In the genomic region with DNA sequence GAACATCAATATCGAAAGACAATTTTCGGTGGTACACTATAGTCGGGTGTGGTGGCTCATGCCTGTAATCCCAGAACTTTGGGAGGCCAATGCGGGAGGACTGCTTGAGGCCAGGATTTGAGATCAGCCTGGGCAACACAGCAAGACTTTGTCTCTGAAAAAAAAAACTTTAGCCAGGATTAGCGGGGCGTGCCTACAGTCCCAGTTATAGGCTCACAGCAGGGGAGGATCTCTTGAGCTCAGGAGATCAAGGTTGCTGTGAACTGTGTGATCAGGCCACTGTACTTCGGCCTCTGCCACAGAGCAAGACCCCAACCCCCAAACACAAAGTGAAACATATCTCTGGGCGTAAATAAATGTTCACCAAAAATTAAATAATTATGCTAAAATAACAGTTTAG, we compare ENCODE assay signal across 12 cellular contexts. TPM values are rescaled to one million over a fixed set of nuclear protein-coding genes. Genes with fewer than 3 reads are reported as not detected.
DNase-seq lines count a peak whose midpoint lies in the region; ATAC-seq, FAIRE-seq and TF ChIP-seq lines count a peak whose summit lies in the region.
"Had no signal": no experiment of that assay in that cellular context is flagged by ENCODE, and none has a peak within 500 bp of the region (broad histone marks: within the 10 kb centered on the region; RNA-seq: fewer than 3 reads in every experiment).

No MANE protein-coding gene starts in this region.

- ATAC-seq in WTC11: no peak
- no peak for ATAC-seq in memory B cell (ENCODE audit: low read depth)
- ATAC-seq in GM18520 (IDR thresholded peaks at IDR 0.05; ENCODE audit: unreplicated experiment): no peak
- ATAC-seq: esophagus mucosa had no signal

- POLR2A ChIA-PET in CD4-positive, alpha-beta memory T cell (lab: Charles Lee; ENCODE audit: partially characterized antibody): no interaction called here
- POLR2A ChIA-PET in HEK293T (lab: Yijun Ruan, JAX) (no interaction called here), WTC11 (lab: Charles Lee) (no interaction called here)

- H3K9ac ChIP-seq in kidney (ENCODE audit: low read length in 2 of 2): no peak overlapping the region

- peaks cover 0 to 9% of the 10 kb centered on the region in 2 donors for H3K36me3 Mint-ChIP-seq in CD4-positive, alpha-beta memory T cell
- peaks cover 5% of the 10 kb centered on the region for H3K36me3 Mint-ChIP-seq in WTC11
- peaks cover 2% of the 10 kb centered on the region for H3K36me3 Mint-ChIP-seq in memory B cell

- H3K4me1 Mint-ChIP-seq in CD4-positive, alpha-beta memory T cell: peaks cover 32 to 70% (median 56%) of the 10 kb centered on the region in 4 donors
- H3K4me1 Mint-ChIP-seq in WTC11: peaks cover 44% of the 10 kb centered on the region
- peaks cover 17% of the 10 kb centered on the region for H3K4me1 Mint-ChIP-seq in memory B cell

- H3K4me3 ChIP-seq in CD4-positive, alpha-beta memory T cell (ENCODE audit: low read length in 2 of 2): no peak overlapping the region
- H3K4me3 ChIP-seq in kidney (ENCODE audit: low read length in 2 of 2): peak overlapping the region in 1 of 2 donors; percentile 92

- peaks cover 0 to 4% (median 0%) of the 10 kb centered on the region in 8 donors for H3K9me3 Mint-ChIP-seq in CD4-positive, alpha-beta memory T cell
- H3K9me3 Mint-ChIP-seq in WTC11 (peaks cover 6% of the 10 kb centered on the region), memory B cell (no peaks in the 10 kb centered on the region)

- H3K4me1 ChIP-seq in CD4-positive, alpha-beta memory T cell (ENCODE audit: insufficient read depth, low read length): peaks cover 32% of the 10 kb centered on the region
- peaks cover 4 to 6% of the 10 kb centered on the region in 2 donors for H3K4me1 ChIP-seq in kidney (ENCODE audit: control insufficient read depth in 1 of 2, insufficient read depth in 1 of 2, low read depth in 1 of 2, low read length in 2 of 2)

- intact Hi-C loops in CD4-positive, alpha-beta memory T cell (cut with micrococcal nuclease): no loop called here
- intact Hi-C loops in kidney (cut with DNase I): no loop called here

- CTCF ChIA-PET in CD4-positive, alpha-beta memory T cell (lab: Charles Lee; ENCODE audit: partially characterized antibody): no interaction called here
- CTCF ChIA-PET in HEK293T (lab: Yijun Ruan, JAX) (no interaction called here), WTC11 (lab: Charles Lee) (no interaction called here)

- FAIRE-seq in kidney (lab: Jason Lieb, UNC): no peak

- peak overlapping the region in 6 of 8 donors; percentile 9 to 59 (median 32) for H3K4me3 Mint-ChIP-seq in CD4-positive, alpha-beta memory T cell
- H3K4me3 Mint-ChIP-seq in WTC11 (peak overlapping the region; percentile 37; the same call in 1 of the 2 replicates), memory B cell (peak overlapping the region; percentile 5)

- in situ Hi-C loops in GM13977 (cut with MboI; ENCODE audit: low pct_unique_long_range_greater_than_20kb, low sequenced_read_pairs, unreplicated experiment): no loop called here

- H3K27ac ChIP-seq in CD4-positive, alpha-beta memory T cell (ENCODE audit: low read depth, low read length): no peak overlapping the region
- H3K27ac ChIP-seq in kidney (ENCODE audit: low read depth in 2 of 2, low read length in 2 of 2): no peak overlapping the region
- H3K27ac ChIP-seq: cardiac muscle cell had no signal

- no peaks in the 10 kb centered on the region for H3K27me3 ChIP-seq in CD4-positive, alpha-beta memory T cell (ENCODE audit: insufficient read depth, low read length)
- H3K27me3 ChIP-seq: cardiac muscle cell had no signal

- TF ChIP-seq CTCF in WTC11 (IDR thresholded peaks at IDR 0.05) (no peak), GM13977 (IDR thresholded peaks at IDR 0.05; ENCODE audit: extremely low read depth, insufficient read depth, missing control alignments) (no peak), kidney (IDR thresholded peaks at IDR 0.05; ENCODE audit: borderline replicate concordance, extremely low read depth, insufficient read depth) (no peak)

- H3K36me3 ChIP-seq in CD4-positive, alpha-beta memory T cell (ENCODE audit: insufficient read depth, low read length): no peaks in the 10 kb centered on the region
- no peaks in the 10 kb centered on the region for H3K36me3 ChIP-seq in kidney (ENCODE audit: control insufficient read depth in 1 of 2, insufficient read depth in 2 of 2, low read length in 2 of 2)
- H3K36me3 ChIP-seq: cardiac muscle cell had no signal

- DNase-seq in CD4-positive, alpha-beta memory T cell: no peak
- DNase-seq in HEK293T (ENCODE audit: extremely low spot score) (no peak), WTC11 (ENCODE audit: low spot score) (no peak), memory B cell (ENCODE audit: low spot score in 2 of 2) (no peak), GM13977 (ENCODE audit: low spot score) (no peak), kidney (no peak)
- DNase-seq in NK-92 treated with Interleukin-12 subunit alpha and Interleukin-12 subunit beta, amount 100 ng/mL, for 24 hours (lab: John Stamatoyannopoulos, UW): no peak
- DNase-seq: DMS153, NCI-H1694 treated with DMSO at 0.1 percent for 48 hours had no signal

- peaks cover 0 to 1% of the 10 kb centered on the region in 2 donors for H3K27me3 Mint-ChIP-seq in CD4-positive, alpha-beta memory T cell
- H3K27me3 Mint-ChIP-seq in WTC11 (ENCODE audit: low read depth) (peaks cover 2% of the 10 kb centered on the region; the same call in 1 of the 2 replicates), memory B cell (no peaks in the 10 kb centered on the region)

- no peak overlapping the region for H3K27ac Mint-ChIP-seq in CD4-positive, alpha-beta memory T cell
- H3K27ac Mint-ChIP-seq in WTC11 (no peak overlapping the region), memory B cell (no peak overlapping the region)

- no peaks in the 10 kb centered on the region for H3K9me3 ChIP-seq in CD4-positive, alpha-beta memory T cell (ENCODE audit: control insufficient read depth in 1 of 2, low read length in 2 of 2)
- no peaks in the 10 kb centered on the region for H3K9me3 ChIP-seq in kidney (ENCODE audit: control insufficient read depth in 1 of 2, low read length in 2 of 2)

TF ChIP-seq in HEK293T, 16 proteins besides CTCF, POLR2A, EP300 and RAD21:
- TF ChIP-seq ZNF384 (IDR thresholded peaks at IDR 0.05) (peak; percentile 67), LEF1 (IDR thresholded peaks at IDR 0.05; ENCODE audit: borderline replicate concordance) (no peak)

TF ChIP-seq in WTC11, 78 proteins besides CTCF, POLR2A, EP300 and RAD21:
- TF ChIP-seq NFYB (CRISPR knock-in tag; conservative IDR thresholded peaks at IDR 0.05; ENCODE audit: low read depth) (no peak), ETV6 (CRISPR knock-in tag; IDR thresholded peaks at IDR 0.05) (no peak), GRHL2 (CRISPR knock-in tag; IDR thresholded peaks at IDR 0.05; ENCODE audit: insufficient replicate concordance, severe bottlenecking) (no peak), ZNF121 (CRISPR knock-in tag; IDR thresholded peaks at IDR 0.05) (0 out of 2 replicates have a peak, but pooled peaks have one; percentile 38), OVOL2 (CRISPR knock-in tag; IDR thresholded peaks at IDR 0.05; ENCODE audit: borderline replicate concordance) (no peak), ZNF317 (CRISPR knock-in tag; IDR thresholded peaks at IDR 0.05; ENCODE audit: borderline replicate concordance, low read depth) (no peak)
- TF ChIP-seq, protein P1, sequence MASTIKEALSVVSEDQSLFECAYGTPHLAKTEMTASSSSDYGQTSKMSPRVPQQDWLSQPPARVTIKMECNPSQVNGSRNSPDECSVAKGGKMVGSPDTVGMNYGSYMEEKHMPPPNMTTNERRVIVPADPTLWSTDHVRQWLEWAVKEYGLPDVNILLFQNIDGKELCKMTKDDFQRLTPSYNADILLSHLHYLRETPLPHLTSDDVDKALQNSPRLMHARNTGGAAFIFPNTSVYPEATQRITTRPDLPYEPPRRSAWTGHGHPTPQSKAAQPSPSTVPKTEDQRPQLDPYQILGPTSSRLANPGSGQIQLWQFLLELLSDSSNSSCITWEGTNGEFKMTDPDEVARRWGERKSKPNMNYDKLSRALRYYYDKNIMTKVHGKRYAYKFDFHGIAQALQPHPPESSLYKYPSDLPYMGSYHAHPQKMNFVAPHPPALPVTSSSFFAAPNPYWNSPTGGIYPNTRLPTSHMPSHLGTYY (CRISPR knock-in tag; IDR thresholded peaks at IDR 0.05): no peak
- TF ChIP-seq, protein P2, sequence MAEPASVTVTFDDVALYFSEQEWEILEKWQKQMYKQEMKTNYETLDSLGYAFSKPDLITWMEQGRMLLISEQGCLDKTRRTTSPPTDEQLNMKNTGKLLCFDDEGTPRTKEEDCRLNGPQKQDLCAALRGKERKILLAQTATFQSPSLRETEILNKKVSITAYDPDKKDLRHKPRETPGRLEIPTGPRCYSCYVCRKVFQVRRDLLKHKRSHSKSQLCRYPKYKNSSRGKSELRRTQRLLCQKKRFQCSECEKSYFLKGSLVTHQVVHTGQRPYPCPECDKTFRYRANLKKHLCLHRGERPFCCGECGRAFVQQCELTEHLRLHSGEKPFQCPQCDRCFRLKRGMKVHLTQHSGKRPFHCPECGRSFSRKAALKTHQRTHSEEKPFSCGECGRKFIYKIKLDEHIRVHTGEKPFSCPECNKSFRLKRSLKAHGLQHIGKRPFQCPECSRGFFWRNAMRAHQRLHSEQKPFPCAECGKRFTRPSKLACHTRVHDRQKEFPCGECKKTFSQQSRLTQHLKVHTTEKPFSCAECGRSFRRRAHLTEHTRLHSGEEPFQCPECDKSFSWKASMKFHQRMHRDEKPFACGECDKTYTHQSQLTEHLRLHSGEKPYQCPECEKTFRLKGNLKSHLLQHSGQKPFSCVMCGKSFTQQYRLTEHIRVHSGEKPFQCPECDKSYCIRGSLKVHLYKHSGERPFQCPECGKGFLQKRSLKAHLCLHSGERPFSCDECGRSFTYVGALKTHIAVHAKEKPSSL (CRISPR knock-in tag; conservative IDR thresholded peaks at IDR 0.05): no peak
- TF ChIP-seq, protein P3, sequence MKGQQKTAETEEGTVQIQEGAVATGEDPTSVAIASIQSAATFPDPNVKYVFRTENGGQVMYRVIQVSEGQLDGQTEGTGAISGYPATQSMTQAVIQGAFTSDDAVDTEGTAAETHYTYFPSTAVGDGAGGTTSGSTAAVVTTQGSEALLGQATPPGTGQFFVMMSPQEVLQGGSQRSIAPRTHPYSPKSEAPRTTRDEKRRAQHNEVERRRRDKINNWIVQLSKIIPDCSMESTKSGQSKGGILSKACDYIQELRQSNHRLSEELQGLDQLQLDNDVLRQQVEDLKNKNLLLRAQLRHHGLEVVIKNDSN (CRISPR knock-in tag; IDR thresholded peaks at IDR 0.05): no peak
TF ChIP-seq in WTC11: peak in this region for 1.

RNA-seq across cellular contexts. Expression of a gene that starts 1.6 kb away (rescaled TPM):
- total RNA-seq in CD4-positive, alpha-beta memory T cell: 10 to 100 TPM; 15.3 to 16.0 TPM
- polyA plus RNA-seq in CD4-positive, alpha-beta memory T cell: 10 to 100 TPM; 18.0 to 23.6 TPM
- total RNA-seq in WTC11 (2021): 16.6 to 18.8 TPM (median 17.5 TPM) in 3 replicates
- total RNA-seq in kidney: 11.5 TPM
- polyA plus RNA-seq in kidney (ENCODE audit: insufficient read depth, low read depth, low replicate concordance): 13.7 TPM

RNA-seq across cellular contexts. Expression of a gene that starts 35.2 kb away (rescaled TPM):
- total RNA-seq in CD4-positive, alpha-beta memory T cell: 10 to 100 TPM; 37.9 to 44.3 TPM
- 10 to 100 TPM in 1 of 2 donors, 1 to 10 TPM in 1; 6.7 to 22.3 TPM for polyA plus RNA-seq in CD4-positive, alpha-beta memory T cell
- total RNA-seq in WTC11 (2021): 33.1 to 36.7 TPM (median 36.1 TPM) in 3 replicates
- total RNA-seq in kidney: 40.7 TPM
- polyA plus RNA-seq in kidney (ENCODE audit: insufficient read depth, low read depth, low replicate concordance): 13.1 TPM
